Comparison of ENCODE assay signal across 13 cellular contexts in the genomic region with DNA sequence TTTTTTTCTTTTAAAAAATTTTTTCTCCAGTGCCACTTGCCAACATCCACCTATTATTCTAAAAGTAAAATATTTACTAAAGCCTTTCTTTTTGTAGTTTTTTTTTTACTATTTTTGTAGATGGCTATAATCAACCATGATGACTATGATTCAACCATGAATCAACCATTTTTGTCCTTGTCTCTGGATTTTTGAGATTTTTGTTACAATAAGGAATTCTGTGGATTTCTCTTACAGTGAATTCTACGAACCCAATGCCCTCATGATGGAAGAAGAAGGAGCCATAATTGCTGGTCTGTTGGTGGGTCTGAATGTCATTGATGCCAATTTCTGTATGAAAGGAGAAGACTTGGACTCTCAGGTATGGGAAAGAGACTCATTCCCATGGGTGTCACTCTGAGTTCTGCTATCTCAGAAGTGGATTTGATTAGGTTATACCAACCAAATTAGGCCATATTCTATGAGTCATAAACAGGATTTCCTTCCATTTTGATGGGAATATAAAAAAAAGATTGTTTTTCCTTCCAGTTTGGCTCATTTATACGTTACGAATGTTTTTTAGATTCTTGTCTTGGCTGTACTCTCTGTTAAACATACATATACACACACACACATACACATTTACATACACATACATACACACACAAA. TPM values are rescaled to one million over a fixed set of nuclear protein-coding genes. Genes with fewer than 3 reads are reported as not detected.
DNase-seq lines count a peak whose midpoint lies in the region; TF ChIP-seq lines count a peak whose summit lies in the region.
"Had no signal": no experiment of that assay in that cellular context is flagged by ENCODE, and none has a peak within 500 bp of the region (broad histone marks: within the 10 kb centered on the region; RNA-seq: fewer than 3 reads in every experiment).

No MANE protein-coding gene starts in this region.

- H3K4me3 ChIP-seq in SJSA1 (no peak overlapping the region), fibroblast of pulmonary artery (replicated peaks; ENCODE audit: low read depth, low read length) (no peak overlapping the region)
- H3K4me3 ChIP-seq: BLaER1 treated with 17β-estradiol and CSF1 and Interleukin-3, amounts not matched to agents 10 nM and 100 nM had no signal

- H3K9me3 Mint-ChIP-seq in activated CD4-positive, alpha-beta memory T cell treated with anti-CD3 and anti-CD28 coated beads, Interleukin-2, amount 10 ng/mL, durations not matched to agents 7 days and 5 days: no peaks in the 10 kb centered on the region

- H3K27me3 Mint-ChIP-seq in activated CD4-positive, alpha-beta memory T cell treated with anti-CD3 and anti-CD28 coated beads, Interleukin-2, amount 10 ng/mL, durations not matched to agents 7 days and 5 days: no peaks in the 10 kb centered on the region

- peak overlapping the region; percentile 63 for H3K27ac ChIP-seq in SJSA1
- H3K27ac ChIP-seq: BLaER1 treated with 17β-estradiol and CSF1 and Interleukin-3, amounts not matched to agents 10 nM and 100 nM had no signal

- DNase-seq in ELR (ENCODE audit: low read depth) (peak; percentile 39), SJSA1 (ENCODE audit: low read depth in 1 of 2, low spot score in 2 of 2) (peak in 1 of 2 experiments; percentile 40), fibroblast of pulmonary artery (ENCODE audit: low read depth) (peak; percentile 20), stromal cell of bone marrow (ENCODE audit: low read depth) (peak; percentile 18), NCI-H2029 treated with DMSO at 0.1 percent for 48 hours (lab: John Stamatoyannopoulos, UW) (no peak)
- DNase-seq in activated CD4-positive, alpha-beta memory T cell treated with anti-CD3 and anti-CD28 coated beads, Interleukin-2, amount 10 ng/mL, durations not matched to agents 7 days and 5 days: no peak
- no peak for DNase-seq in activated CD4-positive, alpha-beta T cell treated with anti-CD3 and anti-CD28 coated beads for 48 hours
- DNase-seq: Karpas-422, NCI-H1436, NCI-H2081, NCI-H524 treated with DMSO at 0.1 percent for 48 hours, PC-3 had no signal

- H3K9me3 ChIP-seq in SJSA1 (replicated peaks): no peaks in the 10 kb centered on the region

- H3K4me1 ChIP-seq in SJSA1 (replicated peaks): peaks cover 16% of the 10 kb centered on the region

- peaks cover 4% of the 10 kb centered on the region for H3K36me3 Mint-ChIP-seq in activated CD4-positive, alpha-beta memory T cell treated with anti-CD3 and anti-CD28 coated beads, Interleukin-2, amount 10 ng/mL, durations not matched to agents 7 days and 5 days (ENCODE audit: low read depth)

- TF ChIP-seq CTCF in fibroblast of pulmonary artery (IDR thresholded peaks at IDR 0.05; ENCODE audit: low read length, missing control alignments): no peak

- CTCF ChIA-PET in activated CD4-positive, alpha-beta memory T cell treated with anti-CD3 and anti-CD28 coated beads, Interleukin-2, amount 10 ng/mL, durations not matched to agents 7 days and 5 days (lab: Charles Lee): no interaction called here

- no peaks in the 10 kb centered on the region for H3K4me1 Mint-ChIP-seq in activated CD4-positive, alpha-beta memory T cell treated with anti-CD3 and anti-CD28 coated beads, Interleukin-2, amount 10 ng/mL, durations not matched to agents 7 days and 5 days

- H3K27me3 ChIP-seq in SJSA1 (replicated peaks): no peaks in the 10 kb centered on the region
- H3K27me3 ChIP-seq: BLaER1 treated with 17β-estradiol and CSF1 and Interleukin-3, amounts not matched to agents 10 nM and 100 nM had no signal

- no peak overlapping the region for H3K4me3 Mint-ChIP-seq in activated CD4-positive, alpha-beta memory T cell treated with anti-CD3 and anti-CD28 coated beads, Interleukin-2, amount 10 ng/mL, durations not matched to agents 7 days and 5 days

- peaks cover 10% of the 10 kb centered on the region; the same call in 1 of the 2 replicates for H3K36me3 ChIP-seq in SJSA1

- no peak overlapping the region for H3K27ac Mint-ChIP-seq in activated CD4-positive, alpha-beta memory T cell treated with anti-CD3 and anti-CD28 coated beads, Interleukin-2, amount 10 ng/mL, durations not matched to agents 7 days and 5 days

- POLR2A ChIA-PET in activated CD4-positive, alpha-beta memory T cell treated with anti-CD3 and anti-CD28 coated beads, Interleukin-2, amount 10 ng/mL, durations not matched to agents 7 days and 5 days (lab: Charles Lee): no interaction called here

RNA-seq across cellular contexts. Expression of a gene that starts 46.7 kb away (rescaled TPM):
- total RNA-seq in SJSA1 (2014; rRNA removed; shearing (Covaris generic)): 13.9 and 21.1 TPM in 2 replicates
- total RNA-seq in activated CD4-positive, alpha-beta memory T cell treated with anti-CD3 and anti-CD28 coated beads, Interleukin-2, amount 10 ng/mL, durations not matched to agents 7 days and 5 days: 1 to 10 TPM; 9.1 to 9.7 TPM

Comparison
In these comparisons a context has a peak if more than half of its experiments do, and no peak if none do; other contexts are left out.
1. DNase-seq: peak in ELR (single experiment), fibroblast of pulmonary artery (single experiment) and stromal cell of bone marrow (single experiment); none in NCI-H2029 treated with DMSO at 0.1 percent for 48 hours (single experiment), activated CD4-positive, alpha-beta memory T cell treated with anti-CD3 and anti-CD28 coated beads, Interleukin-2, amount 10 ng/mL, durations not matched to agents 7 days and 5 days (single experiment) and activated CD4-positive, alpha-beta T cell treated with anti-CD3 and anti-CD28 coated beads for 48 hours (single experiment).